In the genomic region with DNA sequence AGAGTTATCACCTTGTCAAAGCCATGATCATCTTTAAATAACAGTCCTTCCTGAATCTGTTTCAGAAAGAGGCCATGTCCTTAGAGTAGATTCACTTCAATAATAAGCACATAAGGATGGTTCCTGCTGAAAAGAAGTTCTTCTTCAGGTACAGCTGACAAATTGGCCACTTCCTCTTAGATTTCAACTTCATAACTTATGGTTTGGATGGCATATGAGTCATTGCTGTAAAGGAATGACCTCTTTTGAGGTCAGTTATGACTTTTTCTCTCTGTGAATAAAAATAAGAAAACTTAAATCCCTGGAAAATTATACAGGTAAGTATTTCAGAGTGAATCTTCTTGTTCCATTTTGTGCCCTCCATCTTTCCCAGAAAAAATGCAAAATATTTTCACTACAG, we compare ENCODE assay signal across 25 cellular contexts.
DNase-seq lines count a peak whose midpoint lies in the region; ATAC-seq, FAIRE-seq and TF ChIP-seq lines count a peak whose summit lies in the region.
"Had no signal": no experiment of that assay in that cellular context is flagged by ENCODE, and none has a peak within 500 bp of the region (broad histone marks: within the 10 kb centered on the region; RNA-seq: fewer than 3 reads in every experiment).

No MANE protein-coding gene starts in this region.

- H3K9me3 ChIP-seq in Loucy (ENCODE audit: insufficient read depth, low read depth, low read length) (no peaks in the 10 kb centered on the region; the same call in 1 of the 2 replicates), RWPE2 (ENCODE audit: severe bottlenecking) (no peaks in the 10 kb centered on the region)
- H3K9me3 ChIP-seq: colonic mucosa, MG63, upper lobe of left lung had no signal

- H3K79me2 ChIP-seq in Loucy (ENCODE audit: insufficient read depth, low read length), result no peaks in the 10 kb centered on the region

- peak; percentile 47 for FAIRE-seq in GM12891 (lab: Jason Lieb, UNC)
- FAIRE-seq: endometrium, kidney had no signal

- peak; percentile 54; the same call in 2 of the 3 replicates for ATAC-seq in RWPE2 (ENCODE audit: low read depth)
- ATAC-seq: activated T-cell treated with anti-CD3 and anti-CD28 coated beads, Interleukin-2, amount 50 U/mL, for 4 hours; naive thymus-derived CD4-positive, alpha-beta T cell; stimulated activated naive CD8-positive, alpha-beta T cell treated with anti-CD3 and anti-CD28 coated beads, Interleukin-15, amount 100 ng/mL, for 72 hours; T-cell had no signal

- no peak for TF ChIP-seq POLR2A in GM12891 (IDR thresholded peaks at IDR 0.05; ENCODE audit: low read depth, low read length)

- H3K27ac ChIP-seq in RWPE2 (ENCODE audit: poor library complexity, severe bottlenecking), result no peak overlapping the region
- H3K27ac ChIP-seq: colonic mucosa, upper lobe of left lung, WERI-Rb-1 had no signal

- peaks cover 54 to 76% of the 10 kb centered on the region in 2 donors for H3K4me1 Mint-ChIP-seq in immature natural killer cell
- no peaks in the 10 kb centered on the region for H3K4me1 Mint-ChIP-seq in activated CD4-positive, alpha-beta T cell treated with anti-CD3 and anti-CD28 coated beads, Interleukin-2, amount 10 ng/mL, durations not matched to agents 24 days and 14 days
- H3K4me1 Mint-ChIP-seq: activated naive CD4-positive, alpha-beta T cell treated with anti-CD3 and anti-CD28 coated beads, Interleukin-2, amount 10 ng/mL, durations not matched to agents 7 days and 5 days; stimulated activated naive CD8-positive, alpha-beta T cell treated with anti-CD3 and anti-CD28 coated beads, Interleukin-15, amount 100 ng/mL, for 72 hours had no signal

- TF ChIP-seq CTCF in Loucy (conservative IDR thresholded peaks at IDR 0.05; ENCODE audit: low read length) (no peak), RWPE2 (IDR thresholded peaks at IDR 0.05; ENCODE audit: poor library complexity, severe bottlenecking) (no peak)

- no peaks in the 10 kb centered on the region for H3K27me3 ChIP-seq in Loucy (ENCODE audit: insufficient read depth, low read length, poor library complexity, severe bottlenecking)
- H3K27me3 ChIP-seq in RWPE2 (ENCODE audit: insufficient read depth, poor library complexity, severe bottlenecking), result no peaks in the 10 kb centered on the region
- H3K27me3 ChIP-seq: colonic mucosa, MG63, upper lobe of left lung had no signal

- no peaks in the 10 kb centered on the region for H3K36me3 ChIP-seq in Loucy (ENCODE audit: insufficient read depth, low read length)
- no peaks in the 10 kb centered on the region for H3K36me3 ChIP-seq in RWPE2 (ENCODE audit: low read depth)
- H3K36me3 ChIP-seq: colonic mucosa, MG63, upper lobe of left lung, WERI-Rb-1 had no signal

- H3K27ac Mint-ChIP-seq in immature natural killer cell, result peak overlapping the region in 4 of 6 donors; percentile 3 to 64 (median 10)
- no peak overlapping the region for H3K27ac Mint-ChIP-seq in activated CD4-positive, alpha-beta T cell treated with anti-CD3 and anti-CD28 coated beads, Interleukin-2, amount 10 ng/mL, durations not matched to agents 24 days and 14 days
- H3K27ac Mint-ChIP-seq: activated CD4-positive, alpha-beta memory T cell treated with anti-CD3 and anti-CD28 coated beads for 36 hours; activated naive CD4-positive, alpha-beta T cell treated with anti-CD3 and anti-CD28 coated beads, Interleukin-2, amount 10 ng/mL, durations not matched to agents 7 days and 5 days; naive thymus-derived CD4-positive, alpha-beta T cell; T-cell had no signal

- peak overlapping the region; percentile 31 for H3K4me2 ChIP-seq in Loucy (ENCODE audit: low read depth, low read length, poor library complexity, severe bottlenecking)

- H4K20me1 ChIP-seq in Loucy (ENCODE audit: insufficient read depth, low read length, poor library complexity, severe bottlenecking), result no peaks in the 10 kb centered on the region

- H3F3A ChIP-seq in Loucy (ENCODE audit: low read depth), result 0 out of 2 replicates have a peak, but pooled peaks cover 2% of the 10 kb centered on the region

- intact Hi-C loops in activated CD4-positive, alpha-beta T cell treated with anti-CD3 and anti-CD28 coated beads, Interleukin-2, amount 10 ng/mL, durations not matched to agents 24 days and 14 days (cut with micrococcal nuclease), result no loop called here

- no peak overlapping the region for H3K9ac ChIP-seq in Loucy (ENCODE audit: low read depth, low read length, poor library complexity, severe bottlenecking)

- no peaks in the 10 kb centered on the region for H3K9me2 ChIP-seq in Loucy (replicated peaks; ENCODE audit: low read depth, low read length)

- H2AFZ ChIP-seq in Loucy (ENCODE audit: low read length), result peak overlapping the region; percentile 47

- H3K9me3 Mint-ChIP-seq in immature natural killer cell, result peaks cover 0 to 8% (median under 1%) of the 10 kb centered on the region in 6 donors
- no peaks in the 10 kb centered on the region for H3K9me3 Mint-ChIP-seq in activated CD4-positive, alpha-beta T cell treated with anti-CD3 and anti-CD28 coated beads, Interleukin-2, amount 10 ng/mL, durations not matched to agents 24 days and 14 days

- H3K27me3 Mint-ChIP-seq in immature natural killer cell (ENCODE audit: low read depth in 3 of 3), result no peaks in the 10 kb centered on the region
- H3K27me3 Mint-ChIP-seq in activated CD4-positive, alpha-beta T cell treated with anti-CD3 and anti-CD28 coated beads, Interleukin-2, amount 10 ng/mL, durations not matched to agents 24 days and 14 days, result no peaks in the 10 kb centered on the region
- H3K27me3 Mint-ChIP-seq: activated CD4-positive, alpha-beta memory T cell treated with anti-CD3 and anti-CD28 coated beads for 36 hours; activated naive CD4-positive, alpha-beta T cell treated with anti-CD3 and anti-CD28 coated beads, Interleukin-2, amount 10 ng/mL, durations not matched to agents 7 days and 5 days; naive thymus-derived CD4-positive, alpha-beta T cell; stimulated activated naive CD8-positive, alpha-beta T cell treated with anti-CD3 and anti-CD28 coated beads, Interleukin-15, amount 100 ng/mL, for 72 hours; T-cell had no signal

- DNase-seq in GM12891 (ENCODE audit: insufficient read length, low spot score) (no peak), RWPE2 (ENCODE audit: low spot score) (no peak), immature natural killer cell (no peak), NCI-H1417 treated with DMSO at 0.1 percent for 48 hours (lab: John Stamatoyannopoulos, UW) (no peak), cerebellar cortex (ENCODE audit: low spot score) (no peak)
- DNase-seq in activated CD4-positive, alpha-beta T cell treated with anti-CD3 and anti-CD28 coated beads, Interleukin-2, amount 10 ng/mL, durations not matched to agents 24 days and 14 days, result no peak
- DNase-seq in activated CD4-positive, alpha-beta T cell treated with anti-CD3 and anti-CD28 coated beads, Interleukin-2, amount 50 U/mL, for 4 hours, result no peak
- DNase-seq: activated CD4-positive, alpha-beta memory T cell treated with anti-CD3 and anti-CD28 coated beads for 36 hours; activated naive CD4-positive, alpha-beta T cell treated with anti-CD3 and anti-CD28 coated beads, Interleukin-2, amount 10 ng/mL, durations not matched to agents 7 days and 5 days; activated T-cell treated with anti-CD3 and anti-CD28 coated beads, Interleukin-2, amount 50 U/mL, for 4 hours; colonic mucosa; hypothalamus; kidney; mesenchymal stem cell; MG63; naive thymus-derived CD4-positive, alpha-beta T cell; NCI-H2081; NCI-H526; stimulated activated CD4-positive, alpha-beta T cell treated with anti-CD3 and anti-CD28 coated beads, Interleukin-2, amount 100 ng/mL, for 24 hours; stimulated activated naive CD8-positive, alpha-beta T cell treated with anti-CD3 and anti-CD28 coated beads, Interleukin-15, amount 100 ng/mL, for 72 hours; T-cell; upper lobe of left lung; WERI-Rb-1 had no signal

- H3K4me3 ChIP-seq in Loucy (ENCODE audit: low read length, poor library complexity, severe bottlenecking), result no peak overlapping the region
- H3K4me3 ChIP-seq in RWPE2 (ENCODE audit: severe bottlenecking), result no peak overlapping the region
- H3K4me3 ChIP-seq: colonic mucosa, MG63, upper lobe of left lung had no signal

- H3K36me3 Mint-ChIP-seq in immature natural killer cell, result no peaks in the 10 kb centered on the region
- H3K36me3 Mint-ChIP-seq in activated CD4-positive, alpha-beta T cell treated with anti-CD3 and anti-CD28 coated beads, Interleukin-2, amount 10 ng/mL, durations not matched to agents 24 days and 14 days (ENCODE audit: low read depth), result no peaks in the 10 kb centered on the region
- H3K36me3 Mint-ChIP-seq: activated CD4-positive, alpha-beta memory T cell treated with anti-CD3 and anti-CD28 coated beads for 36 hours; activated naive CD4-positive, alpha-beta T cell treated with anti-CD3 and anti-CD28 coated beads, Interleukin-2, amount 10 ng/mL, durations not matched to agents 7 days and 5 days; naive thymus-derived CD4-positive, alpha-beta T cell; T-cell had no signal

- peak overlapping the region in 2 of 5 donors; percentile 40 to 54 for H3K4me3 Mint-ChIP-seq in immature natural killer cell
- H3K4me3 Mint-ChIP-seq in activated CD4-positive, alpha-beta T cell treated with anti-CD3 and anti-CD28 coated beads, Interleukin-2, amount 10 ng/mL, durations not matched to agents 24 days and 14 days, result no peak overlapping the region
- H3K4me3 Mint-ChIP-seq: activated CD4-positive, alpha-beta memory T cell treated with anti-CD3 and anti-CD28 coated beads for 36 hours; activated naive CD4-positive, alpha-beta T cell treated with anti-CD3 and anti-CD28 coated beads, Interleukin-2, amount 10 ng/mL, durations not matched to agents 7 days and 5 days; activated T-cell treated with anti-CD3 and anti-CD28 coated beads, Interleukin-2, amount 50 U/mL, for 4 hours; naive thymus-derived CD4-positive, alpha-beta T cell; stimulated activated naive CD8-positive, alpha-beta T cell treated with anti-CD3 and anti-CD28 coated beads, Interleukin-15, amount 100 ng/mL, for 72 hours; T-cell had no signal

- H3K4me1 ChIP-seq in Loucy (ENCODE audit: insufficient read depth, low read length, poor library complexity, severe bottlenecking) (peaks cover 29% of the 10 kb centered on the region), RWPE2 (ENCODE audit: insufficient read depth, poor library complexity, severe bottlenecking) (peaks cover 10% of the 10 kb centered on the region)
- H3K4me1 ChIP-seq: colonic mucosa, upper lobe of left lung had no signal

TF ChIP-seq in GM12891, 5 proteins besides CTCF, POLR2A, EP300 and RAD21:
- TF ChIP-seq SPI1 (IDR thresholded peaks at IDR 0.05; ENCODE audit: low read depth, low read length) (peak; percentile 70), POLR2AphosphoS5 (IDR thresholded peaks at IDR 0.05; ENCODE audit: low read depth, low read length) (no peak), POU2F2 (IDR thresholded peaks at IDR 0.05; ENCODE audit: low read depth, low read length) (no peak), PAX5 (IDR thresholded peaks at IDR 0.05; ENCODE audit: insufficient read depth, low read length, severe bottlenecking) (no peak), TAF1 (IDR thresholded peaks at IDR 0.05; ENCODE audit: low read depth, low read length) (no peak)
